ENCODE assay signal across 9 cellular contexts in genomic region chr3:8657804-8658311, GRCh38. TPM values are rescaled to one million over a fixed set of nuclear protein-coding genes. Genes with fewer than 3 reads are reported as not detected.
A peak's percentile ranks its signal among the peaks of the same experiment; 100 is the strongest.
DNase-seq lines count a peak whose midpoint lies in the region; ATAC-seq, FAIRE-seq and TF ChIP-seq lines count a peak whose summit lies in the region.
"Had no signal": no experiment of that assay in that cellular context is flagged by ENCODE, and none has a peak within 500 bp of the region (broad histone marks: within the 10 kb centered on the region; RNA-seq: fewer than 3 reads in every experiment).

No MANE protein-coding gene starts in this region.

- DNase-seq in PC-9 (no peak), neuronal stem cell (ENCODE audit: low spot score) (no peak), KBM-7 (no peak), GM19239 (ENCODE audit: insufficient read length, low spot score) (no peak), SK-N-DZ (ENCODE audit: low spot score) (no peak)
- DNase-seq in activated CD4-positive, alpha-beta T cell treated with anti-CD3 and anti-CD28 coated beads, Interleukin-2, amount 50 U/mL, for 1 hour: no peak

- peak overlapping the region; percentile 67 for H3K27ac ChIP-seq in PC-9
- no peak overlapping the region for H3K27ac ChIP-seq in neuronal stem cell (replicated peaks; ENCODE audit: low read length)

- H2BK120ac ChIP-seq in neuronal stem cell (ENCODE audit: low read depth, low read length): no peak overlapping the region

- peak overlapping the region; percentile 82 for H3K14ac ChIP-seq in neuronal stem cell (ENCODE audit: low read length)

- ATAC-seq in GM18502 (IDR thresholded peaks at IDR 0.05; ENCODE audit: poor library complexity, unreplicated experiment): peak; percentile 48
- peak; percentile 44 for ATAC-seq in HG02642 (IDR thresholded peaks at IDR 0.05; ENCODE audit: poor library complexity, unreplicated experiment)

- in situ Hi-C loops in KBM-7 (cut with MboI; ENCODE audit: low pct_unique_long_range_greater_than_20kb, low sequenced_read_pairs): no loop called here

- intact Hi-C loops in PC-9 (cut with micrococcal nuclease; ENCODE audit: unreplicated experiment): loop anchor here (1.0 to 2.0 kb wide), 6 partner anchors 22 to 307 kb away; no protein-coding TSS in a partner anchor

- peak overlapping the region; percentile 33 for H2BK15ac ChIP-seq in neuronal stem cell (ENCODE audit: low read length)

- H4K91ac ChIP-seq in neuronal stem cell (ENCODE audit: low read depth, low read length, poor library complexity): no peak overlapping the region

- CTCF ChIA-PET in PC-9 (lab: Charles Lee): interaction anchor here (1.3 kb wide), 1 partner anchor 28 kb away, joined by 4 read pairs; no protein-coding TSS in a partner anchor

- H3K27me3 ChIP-seq in PC-9 (ENCODE audit: insufficient read depth, low read depth) (no peaks in the 10 kb centered on the region), neuronal stem cell (ENCODE audit: control insufficient read depth in 3 of 3, insufficient read depth in 3 of 3, low read depth in 1 of 3, low read length in 3 of 3) (no peaks in the 10 kb centered on the region)

- H3K4me2 ChIP-seq in PC-9 (peak overlapping the region; percentile 56), neuronal stem cell (ENCODE audit: insufficient read depth, low read length, poor library complexity, severe bottlenecking) (no peak overlapping the region)

- H3K9ac ChIP-seq in neuronal stem cell (ENCODE audit: low read depth, low read length, poor library complexity): no peak overlapping the region

- no peak overlapping the region for H3K4ac ChIP-seq in neuronal stem cell (ENCODE audit: low read length)

- no peak for TF ChIP-seq CTCF in PC-9 (conservative IDR thresholded peaks at IDR 0.05)

- POLR2A ChIA-PET in PC-9 (lab: Charles Lee; ENCODE audit: unreplicated experiment): interaction anchor here (0.6 kb wide), 1 partner anchor 14 kb away, joined by 7 read pairs; no protein-coding TSS in a partner anchor

- H3K23ac ChIP-seq in neuronal stem cell (ENCODE audit: low read depth, low read length, poor library complexity): no peak overlapping the region

- H3K79me1 ChIP-seq in neuronal stem cell (ENCODE audit: low read depth, low read length): no peaks in the 10 kb centered on the region

- H3K9me2 ChIP-seq in PC-9 (ENCODE audit: insufficient read depth): no peaks in the 10 kb centered on the region

- TSS peak; percentile 77 for BruUV-seq in PC-9 (replicated peaks; lab: Mats Ljungman, UMichigan)

- H3K4me3 ChIP-seq in PC-9: no peak overlapping the region
- no peak overlapping the region for H3K4me3 ChIP-seq in neuronal stem cell (ENCODE audit: low read length in 2 of 2)

- H3K4me1 ChIP-seq in PC-9 (replicated peaks; ENCODE audit: insufficient read depth) (peaks cover 25% of the 10 kb centered on the region), neuronal stem cell (ENCODE audit: control insufficient read depth in 2 of 2, insufficient read depth in 1 of 2, low read depth in 1 of 2, low read length in 2 of 2) (peaks cover 5 to 41% of the 10 kb centered on the region in 2 donors)

- H3K36me3 ChIP-seq in PC-9 (ENCODE audit: low read depth) (no peaks in the 10 kb centered on the region), neuronal stem cell (replicated peaks in 1 of 2; ENCODE audit: control insufficient read depth in 2 of 2, insufficient read depth in 2 of 2, low read length in 2 of 2) (no peaks in the 10 kb centered on the region)

- H2BK5ac ChIP-seq in neuronal stem cell (ENCODE audit: low read length): no peak overlapping the region

- FAIRE-seq in GM19239 (lab: Jason Lieb, UNC): no peak
- FAIRE-seq: colon had no signal

- H3K9me3 ChIP-seq in PC-9 (ENCODE audit: insufficient read depth, low read depth): no peaks in the 10 kb centered on the region
- peaks cover 0 to 10% of the 10 kb centered on the region in 2 donors for H3K9me3 ChIP-seq in neuronal stem cell (replicated peaks in 1 of 2; ENCODE audit: control insufficient read depth in 2 of 2, insufficient read depth in 1 of 2, low read depth in 1 of 2, low read length in 2 of 2)

- H4K8ac ChIP-seq in neuronal stem cell (ENCODE audit: low read depth, low read length): peak overlapping the region; percentile 58

- H3K79me2 ChIP-seq in PC-9 (ENCODE audit: low read depth): no peaks in the 10 kb centered on the region

- H2AK5ac ChIP-seq in neuronal stem cell (ENCODE audit: low read depth, low read length): no peak overlapping the region

- no peaks in the 10 kb centered on the region for H4K20me1 ChIP-seq in PC-9 (ENCODE audit: insufficient read depth)

- H3F3A ChIP-seq in PC-9 (ENCODE audit: insufficient read depth, low read depth): peaks cover 21% of the 10 kb centered on the region; the same call in 1 of the 2 replicates

- no CpG with 5 or more reads among the region's 8 CpGs for WGBS in neuronal stem cell (ENCODE audit: extremely low coverage in 2 of 2, insufficient read length in 2 of 2, insufficient replicate concordance in 1 of 2), 2 donors

- H3K18ac ChIP-seq in neuronal stem cell (ENCODE audit: low read length): peak overlapping the region; percentile 15

- peak overlapping the region; percentile 48 for H2BK12ac ChIP-seq in neuronal stem cell (ENCODE audit: low read length)

- no peak overlapping the region for H2AFZ ChIP-seq in PC-9
- H2AFZ ChIP-seq in neuronal stem cell (ENCODE audit: low read length): no peak overlapping the region

RNA-seq across cellular contexts. Expression of gene SSUH2, which starts 13.3 kb away (rescaled TPM):
- total RNA-seq in PC-9 (2021): 1.6 and 6.1 TPM in 2 replicates
- polyA plus RNA-seq in neuronal stem cell (2013, experiment 1 of 2): 1.8 TPM
- 1.4 TPM for polyA plus RNA-seq in neuronal stem cell (2013, experiment 2 of 2)
- 2.2 TPM in 2 replicates for polyA plus RNA-seq in SK-N-DZ (2014; cell fraction: cytosol; rRNA removed)
- polyA plus RNA-seq in SK-N-DZ (2014; cell fraction: nucleus; rRNA removed): 7.4 and 9.9 TPM in 2 replicates
